In the genomic region with DNA sequence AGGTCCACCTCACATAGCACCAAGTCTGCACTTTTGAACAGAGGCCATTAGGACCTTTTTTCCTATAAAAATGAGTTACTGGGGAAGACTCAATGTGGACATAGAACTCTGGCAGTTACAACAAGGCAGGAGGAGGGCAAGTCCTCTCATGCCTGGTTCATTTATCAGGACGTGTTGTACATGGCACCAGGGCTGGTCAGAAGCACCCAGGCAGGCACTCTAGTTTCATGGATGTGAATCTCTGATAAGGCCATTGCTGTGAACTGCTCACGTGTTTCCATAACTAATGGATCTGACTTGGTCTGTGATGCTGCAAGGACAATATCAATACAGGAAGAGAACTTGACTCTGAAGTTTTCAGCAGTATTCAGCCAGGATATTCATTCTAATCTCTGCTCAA, we compare ENCODE assay signal across 9 cellular contexts. TPM values are rescaled to one million over a fixed set of nuclear protein-coding genes. Genes with fewer than 3 reads are reported as not detected.
DNase-seq lines count a peak whose midpoint lies in the region; ATAC-seq and TF ChIP-seq lines count a peak whose summit lies in the region.
"Had no signal": no experiment of that assay in that cellular context is flagged by ENCODE, and none has a peak within 500 bp of the region (broad histone marks: within the 10 kb centered on the region; RNA-seq: fewer than 3 reads in every experiment).

No MANE protein-coding gene starts in this region.

- H3K9me3 Mint-ChIP-seq in CD8-positive, alpha-beta T cell, result no peaks in the 10 kb centered on the region
- H3K9me3 Mint-ChIP-seq in IgD-negative memory B cell, result no peaks in the 10 kb centered on the region
- H3K9me3 Mint-ChIP-seq in naive thymus-derived CD8-positive, alpha-beta T cell, result no peaks in the 10 kb centered on the region

- no peaks in the 10 kb centered on the region for H3K27me3 Mint-ChIP-seq in CD8-positive, alpha-beta T cell (ENCODE audit: low read depth)
- H3K27me3 Mint-ChIP-seq in IgD-negative memory B cell, result peaks cover 2% of the 10 kb centered on the region
- no peaks in the 10 kb centered on the region for H3K27me3 Mint-ChIP-seq in naive thymus-derived CD8-positive, alpha-beta T cell

- H3K27ac ChIP-seq in CD8-positive, alpha-beta T cell (ENCODE audit: low read depth, low read length), result no peak overlapping the region
- H3K27ac ChIP-seq in breast epithelium (peak overlapping the region; percentile 64 to 65), suprapubic skin (no peak overlapping the region), caudate nucleus (ENCODE audit: low read depth, low read length) (no peak overlapping the region)

- intact Hi-C loops in CD8-positive, alpha-beta T cell (cut with DNase I, micrococcal nuclease), result loop anchor here in 1 of 2 experiments (10.0 kb wide), 1 partner anchor 241 kb away; no protein-coding TSS in a partner anchor
- intact Hi-C loops in breast epithelium (cut with DNase I; ENCODE audit: low total_unique reads), result no loop called here

- TF ChIP-seq CTCF in CD8-positive, alpha-beta T cell (IDR thresholded peaks at IDR 0.05), result no peak
- no peak for TF ChIP-seq CTCF in breast epithelium (IDR thresholded peaks at IDR 0.05)
- TF ChIP-seq CTCF in suprapubic skin (IDR thresholded peaks at IDR 0.05), result no peak

- no peaks in the 10 kb centered on the region for H3K9me3 ChIP-seq in CD8-positive, alpha-beta T cell (ENCODE audit: low read length)
- H3K9me3 ChIP-seq in breast epithelium (no peaks in the 10 kb centered on the region), suprapubic skin (no peaks in the 10 kb centered on the region)

- H3K4me3 Mint-ChIP-seq in CD8-positive, alpha-beta T cell, result peak overlapping the region; percentile 53
- H3K4me3 Mint-ChIP-seq in IgD-negative memory B cell, result peak overlapping the region; percentile 76 to 97 (median 89)
- H3K4me3 Mint-ChIP-seq in naive thymus-derived CD8-positive, alpha-beta T cell, result peak overlapping the region in 8 of 10 donors; percentile 22 to 86 (median 70)

- H3K4me1 ChIP-seq in CD8-positive, alpha-beta T cell (ENCODE audit: insufficient read depth, low read length), result peaks cover 74% of the 10 kb centered on the region
- H3K4me1 ChIP-seq in breast epithelium, result peaks cover 0 to 6% of the 10 kb centered on the region in 2 donors
- peaks cover 47% of the 10 kb centered on the region for H3K4me1 ChIP-seq in suprapubic skin

- peak overlapping the region; percentile 95 for H3K27ac Mint-ChIP-seq in CD8-positive, alpha-beta T cell
- H3K27ac Mint-ChIP-seq in IgD-negative memory B cell, result peak overlapping the region; percentile 92 to 94 (median 92)
- H3K27ac Mint-ChIP-seq in naive thymus-derived CD8-positive, alpha-beta T cell, result peak overlapping the region; percentile 73 to 97 (median 92)

- peaks cover 95% of the 10 kb centered on the region for H3K4me1 Mint-ChIP-seq in CD8-positive, alpha-beta T cell (ENCODE audit: low read depth)
- H3K4me1 Mint-ChIP-seq in IgD-negative memory B cell, result peaks cover 64 to 91% (median 72%) of the 10 kb centered on the region in 3 donors
- H3K4me1 Mint-ChIP-seq in naive thymus-derived CD8-positive, alpha-beta T cell, result peaks cover 66 to 100% (median 96%) of the 10 kb centered on the region in 4 donors

- no peak for ATAC-seq in CD8-positive, alpha-beta T cell
- ATAC-seq in naive thymus-derived CD8-positive, alpha-beta T cell, result no peak
- no peak for ATAC-seq in GM21737 (IDR thresholded peaks at IDR 0.05; ENCODE audit: unreplicated experiment)
- ATAC-seq in HG02642 (IDR thresholded peaks at IDR 0.05; ENCODE audit: poor library complexity, unreplicated experiment), result no peak

- H3K4me3 ChIP-seq in CD8-positive, alpha-beta T cell (ENCODE audit: low read depth, low read length), result no peak overlapping the region
- H3K4me3 ChIP-seq in breast epithelium (no peak overlapping the region), suprapubic skin (no peak overlapping the region)

- POLR2A ChIA-PET in CD8-positive, alpha-beta T cell (lab: Charles Lee), result interaction anchor here (0.7 to 1.7 kb wide), 4 partner anchors 10 to 139 kb away, joined by 3 to 6 read pairs (median 4); no protein-coding TSS in a partner anchor
- POLR2A ChIA-PET in naive thymus-derived CD8-positive, alpha-beta T cell (lab: Charles Lee), result interaction anchor here (3.3 kb wide), 1 partner anchor 15 kb away, joined by 24 read pairs; a partner anchor contains a TSS

- H3K27me3 ChIP-seq in CD8-positive, alpha-beta T cell (ENCODE audit: insufficient read depth, low read length), result no peaks in the 10 kb centered on the region
- H3K27me3 ChIP-seq in breast epithelium (no peaks in the 10 kb centered on the region), suprapubic skin (no peaks in the 10 kb centered on the region)

- H3K36me3 Mint-ChIP-seq in CD8-positive, alpha-beta T cell, result peaks cover 36% of the 10 kb centered on the region
- no peaks in the 10 kb centered on the region for H3K36me3 Mint-ChIP-seq in IgD-negative memory B cell
- peaks cover 0 to 26% (median 0%) of the 10 kb centered on the region in 3 donors for H3K36me3 Mint-ChIP-seq in naive thymus-derived CD8-positive, alpha-beta T cell

- WGBS in suprapubic skin, result 56% methylated on average over 2 of the region's 2 CpGs

- TF ChIP-seq POLR2A in breast epithelium (IDR thresholded peaks at IDR 0.05), result no peak
- no peak for TF ChIP-seq POLR2A in suprapubic skin (IDR thresholded peaks at IDR 0.05)

- no peak for TF ChIP-seq EP300 in suprapubic skin (IDR thresholded peaks at IDR 0.05)

- CTCF ChIA-PET in CD8-positive, alpha-beta T cell (lab: Charles Lee), result interaction anchor here (1.1 to 1.7 kb wide), 3 partner anchors 10 to 14 kb away, joined by 3 to 4 read pairs (median 3); no protein-coding TSS in a partner anchor

- H3K36me3 ChIP-seq in CD8-positive, alpha-beta T cell (ENCODE audit: insufficient read depth, low read length), result no peaks in the 10 kb centered on the region
- no peaks in the 10 kb centered on the region for H3K36me3 ChIP-seq in breast epithelium
- H3K36me3 ChIP-seq in suprapubic skin, result no peaks in the 10 kb centered on the region

- DNase-seq in CD8-positive, alpha-beta T cell, result no peak
- DNase-seq in breast epithelium (ENCODE audit: low spot score in 2 of 2) (no peak), suprapubic skin (ENCODE audit: low spot score in 2 of 2) (no peak), caudate nucleus (lab: John Stamatoyannopoulos, UW) (no peak)
- DNase-seq in naive thymus-derived CD8-positive, alpha-beta T cell, result no peak
- DNase-seq: NCI-H2171 had no signal

RNA-seq across cellular contexts. Expression of a gene that starts 16.0 kb away (rescaled TPM):
- total RNA-seq in CD8-positive, alpha-beta T cell, result 10 to 100 TPM; 27.4 to 28.1 TPM
- polyA plus RNA-seq in IgD-negative memory B cell, result 68.3 TPM
- 10 to 100 TPM; 19.5 to 35.7 (median 35.7) TPM for total RNA-seq in breast epithelium
- total RNA-seq in naive thymus-derived CD8-positive, alpha-beta T cell, result 10 to 100 TPM; 28.4 to 32.3 TPM
- polyA plus RNA-seq in naive thymus-derived CD8-positive, alpha-beta T cell, result 10 to 100 TPM; 47.9 to 68.5 (median 52.6) TPM
- total RNA-seq in suprapubic skin, result 10 to 100 TPM in 3 of 4 donors, 1 to 10 TPM in 1; 9.0 to 38.0 (median 23.5) TPM

Comparison
In these comparisons a context has a peak if more than half of its experiments do, and no peak if none do; other contexts are left out.
1. H3K27ac ChIP-seq: peak in breast epithelium (2 of 2); none in CD8-positive, alpha-beta T cell (single experiment), suprapubic skin (single experiment) and caudate nucleus (single experiment).
2. Peak in every context shown above with its lines, with median percentiles within 50 percentile points of each other: H3K27ac Mint-ChIP-seq and H3K4me3 Mint-ChIP-seq.